ENCODE assay signal across 24 cellular contexts in the genomic region with DNA sequence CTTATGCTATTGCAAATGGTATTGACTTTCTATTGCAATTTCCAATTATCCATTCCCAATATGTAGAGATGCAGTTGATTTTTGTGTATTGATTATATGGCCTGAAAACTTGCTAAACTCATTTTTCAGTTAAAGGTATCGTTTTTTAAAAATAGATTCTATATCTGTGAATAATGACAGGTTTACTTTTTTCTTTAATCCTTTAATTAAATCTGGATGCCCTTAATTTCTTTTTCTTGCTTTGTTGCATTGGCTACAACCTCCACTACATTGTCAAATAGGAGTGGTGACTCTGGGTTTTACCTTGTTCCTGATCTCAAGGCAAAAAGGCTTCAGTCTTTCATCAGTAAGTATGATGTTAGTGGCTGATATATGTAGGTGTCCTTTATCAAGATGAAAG.
"Had no signal": no experiment of that assay in that cellular context is flagged by ENCODE, and none has a peak within 500 bp of the region (broad histone marks: within the 10 kb centered on the region; RNA-seq: fewer than 3 reads in every experiment).

No MANE protein-coding gene starts in this region.

- ATAC-seq: effector memory CD8-positive, alpha-beta T cell; esophagus mucosa; foreskin keratinocyte; gastrocnemius medialis; gastroesophageal sphincter; heart left ventricle; heart right ventricle had no signal

- H3K27ac Mint-ChIP-seq: dendritic cell treated with granulocyte-macrophage colony-stimulating factor and Interleukin-4, amounts not matched to agents 40 ng/mL and 50 ng/mL, for 4 days; effector memory CD8-positive, alpha-beta T cell; endodermal cell had no signal

- H3K4me1 ChIP-seq: colonic mucosa, foreskin keratinocyte, gastrocnemius medialis had no signal

- H3K36me3 ChIP-seq: colonic mucosa, esophagus muscularis mucosa, esophagus squamous epithelium, gastrocnemius medialis, gastroesophageal sphincter, heart left ventricle, heart right ventricle had no signal

- H3K4me3 ChIP-seq: colonic mucosa, coronary artery, dorsolateral prefrontal cortex, esophagus muscularis mucosa, esophagus squamous epithelium, gastrocnemius medialis, gastroesophageal sphincter, heart left ventricle, heart right ventricle had no signal

- H3K9me3 Mint-ChIP-seq: dendritic cell treated with granulocyte-macrophage colony-stimulating factor and Interleukin-4, amounts not matched to agents 40 ng/mL and 50 ng/mL, for 4 days; effector memory CD8-positive, alpha-beta T cell had no signal

- H3K27ac ChIP-seq: colonic mucosa, coronary artery, dorsolateral prefrontal cortex, epithelial cell of prostate, esophagus muscularis mucosa, esophagus squamous epithelium, foreskin keratinocyte, gastrocnemius medialis, gastroesophageal sphincter, heart left ventricle, heart right ventricle had no signal

- DNase-seq: colonic mucosa; cortex of kidney; dermis blood vessel endothelial cell; dorsolateral prefrontal cortex; effector CD4-positive, alpha-beta T cell; effector CD8-positive, alpha-beta T cell; effector memory CD4-positive, alpha-beta T cell; effector memory CD8-positive, alpha-beta T cell; endodermal cell; erythroblast; esophagus squamous epithelium; foreskin fibroblast; foreskin keratinocyte; foreskin melanocyte; gastrocnemius medialis; glutamatergic neuron; heart left ventricle; heart right ventricle had no signal

- H3K4me3 Mint-ChIP-seq: dendritic cell treated with granulocyte-macrophage colony-stimulating factor and Interleukin-4, amounts not matched to agents 40 ng/mL and 50 ng/mL, for 4 days; effector memory CD8-positive, alpha-beta T cell; endodermal cell had no signal

- H3K9me3 ChIP-seq: colonic mucosa, esophagus muscularis mucosa, esophagus squamous epithelium, gastrocnemius medialis, gastroesophageal sphincter had no signal
